Comparison of ENCODE assay signal across 8 cellular contexts in genomic region chr17:4968166-4968915, GRCh38. TPM values are rescaled to one million over a fixed set of nuclear protein-coding genes. Genes with fewer than 3 reads are reported as not detected.
DNase-seq lines count a peak whose midpoint lies in the region; ATAC-seq and TF ChIP-seq lines count a peak whose summit lies in the region.

No MANE protein-coding gene starts in this region.

- 1% methylated on average over 41 of the region's 41 CpGs for WGBS in HUES64
- WGBS in heart right ventricle, 2 donors, result 7 to 15% methylated on average over 39 to 41 of the region's 41 CpGs

- H3K4me1 ChIP-seq in HUES64 (ENCODE audit: insufficient read depth, low read length) (peaks cover 11% of the 10 kb centered on the region; the same call in 1 of the 2 replicates), heart right ventricle (peaks cover 11 to 55% (median 42%) of the 10 kb centered on the region in 9 donors)

- intact Hi-C loops in heart right ventricle (cut with DNase I), result loop anchor here in 2 of 10 donors (5.0 kb wide), 1 partner anchor 61 kb away; no protein-coding TSS in a partner anchor

- H3K36me3 ChIP-seq in HUES64 (ENCODE audit: insufficient read depth, low read length) (peaks cover 6% of the 10 kb centered on the region), heart right ventricle (peaks cover 0 to 58% (median 20%) of the 10 kb centered on the region in 9 donors)

- no peak overlapping the region for H3K4me3 Mint-ChIP-seq in activated T-cell treated with anti-CD3 and anti-CD28 coated beads, Interleukin-2, amount 50 U/mL, for 72 hours

- H3K9me3 ChIP-seq in HUES64 (ENCODE audit: insufficient read depth, low read depth, low read length) (no peaks in the 10 kb centered on the region), heart right ventricle (no peaks in the 10 kb centered on the region)

- peaks cover 0 to 1% of the 10 kb centered on the region in 2 donors for H3K9me3 Mint-ChIP-seq in activated T-cell treated with anti-CD3 and anti-CD28 coated beads, Interleukin-2, amount 50 U/mL, for 72 hours

- peak overlapping the region; percentile 97 for H3K4me3 ChIP-seq in GM12865 (ENCODE audit: low read depth, low read length)
- peak overlapping the region; percentile 73 for H3K4me3 ChIP-seq in HUES64 (ENCODE audit: low read length)
- peak overlapping the region; percentile 41 to 82 (median 72) for H3K4me3 ChIP-seq in heart right ventricle
- H3K4me3 ChIP-seq in skin epidermis, result peak overlapping the region; percentile 48 to 72 (median 59)

- no peak for ATAC-seq in activated T-cell treated with anti-CD3 and anti-CD28 coated beads, Interleukin-2, amount 50 U/mL, for 72 hours (replicated peaks in 1 of 2)
- ATAC-seq in heart right ventricle (peak; percentile 0 to 44 (median 2)), GM21515 (IDR thresholded peaks at IDR 0.05; ENCODE audit: unreplicated experiment) (no peak)

- H3K27me3 Mint-ChIP-seq in activated T-cell treated with anti-CD3 and anti-CD28 coated beads, Interleukin-2, amount 50 U/mL, for 72 hours (ENCODE audit: low read depth), result no peaks in the 10 kb centered on the region

- TF ChIP-seq CTCF in GM12865 (IDR thresholded peaks at IDR 0.05; ENCODE audit: insufficient read depth, low read depth, low read length, missing control alignments) (no peak), heart right ventricle (IDR thresholded peaks at IDR 0.05) (no peak)

- peaks cover 51% of the 10 kb centered on the region for H3K4me1 Mint-ChIP-seq in activated T-cell treated with anti-CD3 and anti-CD28 coated beads, Interleukin-2, amount 50 U/mL, for 72 hours (ENCODE audit: low read depth)

- peak overlapping the region; percentile 88 for H3K9ac ChIP-seq in HUES64 (ENCODE audit: low read depth, low read length)

- H3K27ac ChIP-seq in HUES64 (ENCODE audit: low read depth, low read length) (peak overlapping the region; percentile 95), heart right ventricle (peak overlapping the region; percentile 88 to 97 (median 96)), skin epidermis (peak overlapping the region; percentile 70 to 99 (median 93))

- H3K27me3 ChIP-seq in HUES64 (ENCODE audit: insufficient read depth, low read length) (no peaks in the 10 kb centered on the region), heart right ventricle (no peaks in the 10 kb centered on the region)

- H3K27ac Mint-ChIP-seq in activated T-cell treated with anti-CD3 and anti-CD28 coated beads, Interleukin-2, amount 50 U/mL, for 72 hours, result no peak overlapping the region

- H3K36me3 Mint-ChIP-seq in activated T-cell treated with anti-CD3 and anti-CD28 coated beads, Interleukin-2, amount 50 U/mL, for 72 hours (ENCODE audit: insufficient read depth in 2 of 2), result peaks cover 21 to 40% of the 10 kb centered on the region in 2 donors

- DNase-seq in GM12865 (ENCODE audit: low read depth), result peak; percentile 15
- DNase-seq in activated T-cell treated with anti-CD3 and anti-CD28 coated beads, Interleukin-2, amount 50 U/mL, for 72 hours, result peak; percentile 50 to 53
- DNase-seq in heart right ventricle, result no peak
- no peak for DNase-seq in midbrain (lab: John Stamatoyannopoulos, UW)
- DNase-seq in SK-N-DZ (ENCODE audit: low spot score), result no peak

RNA-seq across cellular contexts. Expression of gene SPAG7, which starts 0.7 kb away (rescaled TPM):
- 73.1 TPM for polyA plus RNA-seq in HUES64 (2013, experiment 1 of 2)
- 89.2 TPM for polyA plus RNA-seq in HUES64 (2013, experiment 2 of 2)
- total RNA-seq in activated T-cell treated with anti-CD3 and anti-CD28 coated beads, Interleukin-2, amount 50 U/mL, for 72 hours, result 100 to 1,000 TPM; 140 to 158 TPM
- 100 to 1,000 TPM in 9 of 10 donors, 10 to 100 TPM in 1; 95.5 to 189 (median 135) TPM for total RNA-seq in heart right ventricle
- 100 to 1,000 TPM; 134 to 157 TPM for polyA plus RNA-seq in heart right ventricle
- polyA plus RNA-seq in SK-N-DZ (2014; cell fraction: cytosol; rRNA removed), result 60.0 and 66.1 TPM in 2 replicates
- 51.2 and 51.5 TPM in 2 replicates for polyA plus RNA-seq in SK-N-DZ (2014; cell fraction: nucleus; rRNA removed)

RNA-seq across cellular contexts. Expression of gene ENO3, which starts 17.4 kb away (rescaled TPM):
- polyA plus RNA-seq in HUES64 (2013, experiment 1 of 2), result 14.8 TPM
- polyA plus RNA-seq in HUES64 (2013, experiment 2 of 2), result 18.8 TPM
- 100 to 1,000 TPM in 1 of 2 donors, 10 to 100 TPM in 1; 90.0 to 102 TPM for total RNA-seq in activated T-cell treated with anti-CD3 and anti-CD28 coated beads, Interleukin-2, amount 50 U/mL, for 72 hours
- 1,000 to 10,000 TPM in 2 of 10 donors, 100 to 1,000 TPM in 8; 609 to 1,418 (median 746) TPM for total RNA-seq in heart right ventricle
- polyA plus RNA-seq in heart right ventricle, result 1,000 to 10,000 TPM in 1 of 2 donors, 100 to 1,000 TPM in 1; 143 to 1,668 TPM
- polyA plus RNA-seq in SK-N-DZ (2014; cell fraction: cytosol; rRNA removed), result 91.6 and 92.7 TPM in 2 replicates
- 116 and 223 TPM in 2 replicates for polyA plus RNA-seq in SK-N-DZ (2014; cell fraction: nucleus; rRNA removed)

RNA-seq across cellular contexts. Expression of gene CAMTA2, which starts 19.1 kb away (rescaled TPM):
- polyA plus RNA-seq in HUES64 (2013, experiment 1 of 2), result 5.4 TPM
- polyA plus RNA-seq in HUES64 (2013, experiment 2 of 2), result 5.1 TPM
- total RNA-seq in activated T-cell treated with anti-CD3 and anti-CD28 coated beads, Interleukin-2, amount 50 U/mL, for 72 hours, result 100 to 1,000 TPM; 206 to 207 TPM
- total RNA-seq in heart right ventricle, result 10 to 100 TPM; 26.0 to 42.0 (median 33.7) TPM
- 10 to 100 TPM; 43.1 to 74.3 TPM for polyA plus RNA-seq in heart right ventricle
- polyA plus RNA-seq in SK-N-DZ (2014; cell fraction: cytosol; rRNA removed), result 5.7 and 6.0 TPM in 2 replicates
- polyA plus RNA-seq in SK-N-DZ (2014; cell fraction: nucleus; rRNA removed), result 16.1 and 20.2 TPM in 2 replicates

RNA-seq across cellular contexts. Expression of gene PFN1, which starts 20.0 kb away (rescaled TPM):
- polyA plus RNA-seq in HUES64 (2013, experiment 1 of 2), result 1,291 TPM
- polyA plus RNA-seq in HUES64 (2013, experiment 2 of 2), result 1,164 TPM
- 1,000 to 10,000 TPM; 1,225 to 1,232 TPM for total RNA-seq in activated T-cell treated with anti-CD3 and anti-CD28 coated beads, Interleukin-2, amount 50 U/mL, for 72 hours
- 100 to 1,000 TPM; 144 to 376 (median 160) TPM for total RNA-seq in heart right ventricle
- polyA plus RNA-seq in heart right ventricle, result 100 to 1,000 TPM; 170 to 830 TPM
- 531 and 837 TPM in 2 replicates for polyA plus RNA-seq in SK-N-DZ (2014; cell fraction: cytosol; rRNA removed)
- polyA plus RNA-seq in SK-N-DZ (2014; cell fraction: nucleus; rRNA removed), result 483 and 613 TPM in 2 replicates

RNA-seq across cellular contexts. Expression of gene RNF167, which starts 28.3 kb away (rescaled TPM):
- 93.3 TPM for polyA plus RNA-seq in HUES64 (2013, experiment 1 of 2)
- 106 TPM for polyA plus RNA-seq in HUES64 (2013, experiment 2 of 2)
- total RNA-seq in activated T-cell treated with anti-CD3 and anti-CD28 coated beads, Interleukin-2, amount 50 U/mL, for 72 hours, result 100 to 1,000 TPM; 176 to 201 TPM
- total RNA-seq in heart right ventricle, result 100 to 1,000 TPM in 1 of 10 donors, 10 to 100 TPM in 9; 65.0 to 104 (median 80.9) TPM
- polyA plus RNA-seq in heart right ventricle, result 100 to 1,000 TPM; 132 to 202 TPM
- 66.0 and 77.3 TPM in 2 replicates for polyA plus RNA-seq in SK-N-DZ (2014; cell fraction: cytosol; rRNA removed)
- polyA plus RNA-seq in SK-N-DZ (2014; cell fraction: nucleus; rRNA removed), result 84.6 and 104 TPM in 2 replicates

Comparison
In these comparisons a context has a peak if more than half of its experiments do, and no peak if none do; other contexts are left out.
1. DNase-seq: peak in GM12865 (single experiment) and activated T-cell treated with anti-CD3 and anti-CD28 coated beads, Interleukin-2, amount 50 U/mL, for 72 hours (2 of 2); none in heart right ventricle (0 of 2), midbrain (single experiment) and SK-N-DZ (single experiment).
2. ATAC-seq: peak in heart right ventricle (8 of 8); none in activated T-cell treated with anti-CD3 and anti-CD28 coated beads, Interleukin-2, amount 50 U/mL, for 72 hours (0 of 2) and GM21515 (single experiment).
3. RNA of gene ENO3, which starts 17.4 kb away (total RNA-seq): 609 to 1,418 TPM in heart right ventricle; 90.0 to 102 TPM in activated T-cell treated with anti-CD3 and anti-CD28 coated beads, Interleukin-2, amount 50 U/mL, for 72 hours; every median in the first group is over 4 times any median in the second.
4. RNA of gene CAMTA2, which starts 19.1 kb away (total RNA-seq): 206 to 207 TPM in activated T-cell treated with anti-CD3 and anti-CD28 coated beads, Interleukin-2, amount 50 U/mL, for 72 hours; 26.0 to 42.0 TPM in heart right ventricle; every median in the first group is over 4 times any median in the second.
5. Peak in every context shown above with its lines, with median percentiles within 50 percentile points of each other: H3K4me3 ChIP-seq and H3K27ac ChIP-seq.